Comparison of ENCODE assay signal across 2 cellular contexts in the genomic region with DNA sequence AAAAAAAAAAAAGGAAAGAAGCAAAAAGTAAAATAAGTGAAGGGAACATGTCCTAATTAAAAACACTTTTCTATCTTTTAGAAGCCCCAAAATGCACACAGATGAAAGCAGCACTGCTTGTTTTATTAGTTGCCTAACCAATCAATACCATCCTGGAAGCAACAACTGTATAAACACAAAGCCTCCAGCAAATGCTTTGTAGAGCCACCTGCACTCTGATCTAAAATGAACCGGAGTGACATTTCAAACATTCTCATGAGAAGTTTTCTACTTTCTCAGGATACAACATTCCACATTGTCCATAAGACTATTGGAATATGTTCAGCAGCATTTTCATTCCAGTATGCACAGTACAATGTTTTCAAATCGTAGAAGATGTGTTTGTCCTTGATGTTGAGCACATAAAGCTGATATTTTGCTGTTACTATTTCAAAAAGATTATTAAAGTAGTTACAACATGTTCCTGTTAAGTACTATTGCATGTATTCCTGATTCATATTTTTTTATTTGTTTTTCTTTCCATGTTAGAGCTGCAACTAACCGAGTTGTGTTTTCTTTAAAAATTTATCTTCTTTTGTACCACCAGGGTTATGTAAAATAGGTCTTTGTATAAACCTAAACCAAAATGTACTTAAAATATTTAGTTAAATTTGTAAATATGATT.
TF ChIP-seq lines count a peak whose summit lies in the region.

No MANE protein-coding gene starts in this region.

TF ChIP-seq in K562, 482 proteins besides CTCF, POLR2A, EP300 and RAD21 (continued from another document):
- TF ChIP-seq, protein P1, sequence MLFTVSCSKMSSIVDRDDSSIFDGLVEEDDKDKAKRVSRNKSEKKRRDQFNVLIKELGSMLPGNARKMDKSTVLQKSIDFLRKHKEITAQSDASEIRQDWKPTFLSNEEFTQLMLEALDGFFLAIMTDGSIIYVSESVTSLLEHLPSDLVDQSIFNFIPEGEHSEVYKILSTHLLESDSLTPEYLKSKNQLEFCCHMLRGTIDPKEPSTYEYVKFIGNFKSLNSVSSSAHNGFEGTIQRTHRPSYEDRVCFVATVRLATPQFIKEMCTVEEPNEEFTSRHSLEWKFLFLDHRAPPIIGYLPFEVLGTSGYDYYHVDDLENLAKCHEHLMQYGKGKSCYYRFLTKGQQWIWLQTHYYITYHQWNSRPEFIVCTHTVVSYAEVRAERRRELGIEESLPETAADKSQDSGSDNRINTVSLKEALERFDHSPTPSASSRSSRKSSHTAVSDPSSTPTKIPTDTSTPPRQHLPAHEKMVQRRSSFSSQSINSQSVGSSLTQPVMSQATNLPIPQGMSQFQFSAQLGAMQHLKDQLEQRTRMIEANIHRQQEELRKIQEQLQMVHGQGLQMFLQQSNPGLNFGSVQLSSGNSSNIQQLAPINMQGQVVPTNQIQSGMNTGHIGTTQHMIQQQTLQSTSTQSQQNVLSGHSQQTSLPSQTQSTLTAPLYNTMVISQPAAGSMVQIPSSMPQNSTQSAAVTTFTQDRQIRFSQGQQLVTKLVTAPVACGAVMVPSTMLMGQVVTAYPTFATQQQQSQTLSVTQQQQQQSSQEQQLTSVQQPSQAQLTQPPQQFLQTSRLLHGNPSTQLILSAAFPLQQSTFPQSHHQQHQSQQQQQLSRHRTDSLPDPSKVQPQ (CRISPR knock-in tag; IDR thresholded peaks at IDR 0.05; ENCODE audit: borderline replicate concordance), result no peak
- TF ChIP-seq FOXA3 (CRISPR knock-in tag; conservative IDR thresholded peaks at IDR 0.05 in 1 of 2, IDR thresholded peaks at IDR 0.05 in 1 of 2), result no peak
- TF ChIP-seq NCOR1 (IDR thresholded peaks at IDR 0.05), result no peak
- TF ChIP-seq, protein P2, sequence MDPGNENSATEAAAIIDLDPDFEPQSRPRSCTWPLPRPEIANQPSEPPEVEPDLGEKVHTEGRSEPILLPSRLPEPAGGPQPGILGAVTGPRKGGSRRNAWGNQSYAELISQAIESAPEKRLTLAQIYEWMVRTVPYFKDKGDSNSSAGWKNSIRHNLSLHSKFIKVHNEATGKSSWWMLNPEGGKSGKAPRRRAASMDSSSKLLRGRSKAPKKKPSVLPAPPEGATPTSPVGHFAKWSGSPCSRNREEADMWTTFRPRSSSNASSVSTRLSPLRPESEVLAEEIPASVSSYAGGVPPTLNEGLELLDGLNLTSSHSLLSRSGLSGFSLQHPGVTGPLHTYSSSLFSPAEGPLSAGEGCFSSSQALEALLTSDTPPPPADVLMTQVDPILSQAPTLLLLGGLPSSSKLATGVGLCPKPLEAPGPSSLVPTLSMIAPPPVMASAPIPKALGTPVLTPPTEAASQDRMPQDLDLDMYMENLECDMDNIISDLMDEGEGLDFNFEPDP (CRISPR knock-in tag; IDR thresholded peaks at IDR 0.05), result no peak

TF ChIP-seq in liver, 16 proteins besides CTCF, POLR2A, EP300 and RAD21 (continued from another document):
- TF ChIP-seq, protein P3, sequence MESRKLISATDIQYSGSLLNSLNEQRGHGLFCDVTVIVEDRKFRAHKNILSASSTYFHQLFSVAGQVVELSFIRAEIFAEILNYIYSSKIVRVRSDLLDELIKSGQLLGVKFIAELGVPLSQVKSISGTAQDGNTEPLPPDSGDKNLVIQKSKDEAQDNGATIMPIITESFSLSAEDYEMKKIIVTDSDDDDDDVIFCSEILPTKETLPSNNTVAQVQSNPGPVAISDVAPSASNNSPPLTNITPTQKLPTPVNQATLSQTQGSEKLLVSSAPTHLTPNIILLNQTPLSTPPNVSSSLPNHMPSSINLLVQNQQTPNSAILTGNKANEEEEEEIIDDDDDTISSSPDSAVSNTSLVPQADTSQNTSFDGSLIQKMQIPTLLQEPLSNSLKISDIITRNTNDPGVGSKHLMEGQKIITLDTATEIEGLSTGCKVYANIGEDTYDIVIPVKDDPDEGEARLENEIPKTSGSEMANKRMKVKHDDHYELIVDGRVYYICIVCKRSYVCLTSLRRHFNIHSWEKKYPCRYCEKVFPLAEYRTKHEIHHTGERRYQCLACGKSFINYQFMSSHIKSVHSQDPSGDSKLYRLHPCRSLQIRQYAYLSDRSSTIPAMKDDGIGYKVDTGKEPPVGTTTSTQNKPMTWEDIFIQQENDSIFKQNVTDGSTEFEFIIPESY (IDR thresholded peaks at IDR 0.05), result peak; percentile 45
- TF ChIP-seq HNF4A (conservative IDR thresholded peaks at IDR 0.05), result peak; percentile 52 to 60
- peak; percentile 50 to 55 for TF ChIP-seq RXRA (IDR thresholded peaks at IDR 0.05)
- TF ChIP-seq, protein P4, sequence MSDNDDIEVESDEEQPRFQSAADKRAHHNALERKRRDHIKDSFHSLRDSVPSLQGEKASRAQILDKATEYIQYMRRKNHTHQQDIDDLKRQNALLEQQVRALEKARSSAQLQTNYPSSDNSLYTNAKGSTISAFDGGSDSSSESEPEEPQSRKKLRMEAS (IDR thresholded peaks at IDR 0.05), result peak; percentile 44
- TF ChIP-seq SP1 (IDR thresholded peaks at IDR 0.05), result peak; percentile 25
- peak; percentile 34 to 46 for TF ChIP-seq JUND (IDR thresholded peaks at IDR 0.05)
- no peak for TF ChIP-seq NR2F2 (IDR thresholded peaks at IDR 0.05)
